In the genomic region with DNA sequence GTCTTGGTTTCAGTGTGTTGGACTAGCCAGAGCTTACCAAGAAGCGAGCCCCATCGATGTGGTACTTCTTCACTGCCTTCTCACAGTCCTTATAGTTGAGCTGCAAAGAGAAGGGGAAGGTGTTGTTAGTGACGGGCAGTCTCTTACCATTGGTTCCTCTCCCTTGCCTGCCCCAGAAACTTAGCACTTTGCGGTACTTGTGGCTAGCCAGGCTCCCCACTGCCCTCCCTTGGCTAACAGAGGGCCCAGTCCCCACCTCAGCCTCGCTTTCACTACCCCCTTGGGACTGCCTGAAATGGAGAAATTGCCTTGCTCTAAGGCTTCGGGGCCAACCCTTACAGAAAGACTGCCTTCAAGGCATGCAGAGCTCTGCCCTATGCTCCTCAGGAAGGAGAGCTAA, we compare ENCODE assay signal across 9 cellular contexts. TPM values are rescaled to one million over a fixed set of nuclear protein-coding genes. Genes with fewer than 3 reads are reported as not detected.
DNase-seq lines count a peak whose midpoint lies in the region; ATAC-seq and TF ChIP-seq lines count a peak whose summit lies in the region.
"Had no signal": no experiment of that assay in that cellular context is flagged by ENCODE, and none has a peak within 500 bp of the region (broad histone marks: within the 10 kb centered on the region; RNA-seq: fewer than 3 reads in every experiment).

No MANE protein-coding gene starts in this region.

- peak; percentile 98 to 99 for DNase-seq in NOMO-1 (lab: John Stamatoyannopoulos, UW; ENCODE audit: unreplicated experiment in 2 of 2)
- DNase-seq in globus pallidus (ENCODE audit: low spot score): peak; percentile 66
- DNase-seq in occipital lobe (lab: John Stamatoyannopoulos, UW): no peak
- no peak for DNase-seq in stomach
- DNase-seq in HPDE6-E6E7 (ENCODE audit: extremely low spot score): no peak

- no peak for TF ChIP-seq EP300 in stomach (IDR thresholded peaks at IDR 0.05)

- H3K27me3 ChIP-seq in stomach: no peaks in the 10 kb centered on the region

- H3K27ac ChIP-seq in stomach: peak overlapping the region in 2 of 5 donors; percentile 28 to 51

- WGBS in stomach, 5 donors: 69 to 82% (median 76%) methylated on average over 5 to 6 of the region's 6 CpGs

- intact Hi-C loops in stomach (cut with DNase I; ENCODE audit: low total_unique reads): no loop called here

- H3K36me3 ChIP-seq in stomach: peaks cover 0 to 15% (median 10%) of the 10 kb centered on the region in 4 donors

- peaks cover 3 to 57% (median 12%) of the 10 kb centered on the region in 4 donors for H3K4me1 ChIP-seq in stomach

- peak overlapping the region in 1 of 4 donors; percentile 3 for H3K4me3 ChIP-seq in stomach

- TF ChIP-seq CTCF in stomach (IDR thresholded peaks at IDR 0.05): no peak

- TF ChIP-seq POLR2A in stomach (IDR thresholded peaks at IDR 0.05): no peak

- H3K9me3 ChIP-seq in stomach: peaks cover 0 to 6% (median 0%) of the 10 kb centered on the region in 4 donors

- ATAC-seq in GM18907 (IDR thresholded peaks at IDR 0.05; ENCODE audit: unreplicated experiment) (peak; percentile 83), HG02623 (IDR thresholded peaks at IDR 0.05; ENCODE audit: unreplicated experiment) (peak; percentile 86)
- ATAC-seq: Panc1 had no signal

RNA-seq across cellular contexts. Expression of a gene that starts 4.3 kb away (rescaled TPM):
- total RNA-seq in occipital lobe (1.4 TPM), stomach (10 to 100 TPM in 4 of 5 donors, under 1 TPM in 1; 0.58 to 69.4 (median 27.1) TPM)
- 10 to 100 TPM in 2 of 3 donors, 1 to 10 TPM in 1; 3.2 to 16.2 (median 15.4) TPM for polyA plus RNA-seq in stomach
- total RNA-seq: epithelial cell of proximal tubule had no signal

Comparison
In these comparisons a context has a peak if more than half of its experiments do, and no peak if none do; other contexts are left out.
1. DNase-seq: peak in NOMO-1 (2 of 2) and globus pallidus (single experiment); none in occipital lobe (single experiment), stomach (single experiment) and HPDE6-E6E7 (single experiment).